Comparison of ENCODE assay signal across 27 cellular contexts in the genomic region with DNA sequence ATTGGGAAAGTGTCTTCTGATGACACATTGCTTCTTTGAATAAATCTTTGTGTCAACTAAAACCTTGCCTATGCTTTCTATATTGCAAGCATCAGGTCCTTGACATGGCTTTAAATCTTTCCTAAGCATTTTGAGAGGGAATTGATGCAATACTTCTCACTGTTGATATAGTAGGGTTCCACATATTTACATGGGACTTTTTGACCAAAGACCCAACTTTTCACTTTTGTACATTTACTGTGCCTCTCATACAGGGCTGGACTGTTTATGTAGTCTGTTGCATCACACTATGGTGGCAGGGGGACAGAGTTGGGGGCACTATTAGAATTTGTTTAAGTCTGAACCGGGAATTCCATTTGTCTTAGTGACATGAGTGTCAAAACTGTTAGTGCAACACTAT.
"Had no signal": no experiment of that assay in that cellular context is flagged by ENCODE, and none has a peak within 500 bp of the region (broad histone marks: within the 10 kb centered on the region; RNA-seq: fewer than 3 reads in every experiment).

No MANE protein-coding gene starts in this region.

- ATAC-seq: stimulated activated effector memory CD8-positive, alpha-beta T cell treated with anti-CD3 and anti-CD28 coated beads, Interleukin-12 subunit alpha, Interleukin-12 subunit beta, amount 100 ng/mL, for 72 hours; stimulated activated memory B cell treated with anti-CD40 and anti-IgM and Interleukin-4, amounts not matched to agents 10 μg/mL and 1 μg/mL and 100 μg/mL, for 72 hours; stimulated activated naive B cell treated with anti-CD40 and anti-IgM and Interleukin-4, amounts not matched to agents 10 μg/mL and 1 μg/mL and 100 μg/mL, for 72 hours; stimulated activated naive CD8-positive, alpha-beta T cell treated with anti-CD3 and anti-CD28 coated beads, Interleukin-15, amount 100 ng/mL, for 72 hours; stimulated activated naive CD8-positive, alpha-beta T cell treated with anti-CD3 and anti-CD28 coated beads, Interleukin-15, Interleukin-2, amounts not matched to agents 100 U/mL and 50 U/mL, for 24 hours; upper lobe of right lung had no signal

- H3K27me3 ChIP-seq: stomach, suprapubic skin, testis, thyroid gland, tibial artery, tibial nerve, transverse colon, upper lobe of left lung, upper lobe of right lung, uterus, vagina had no signal

- H3K4me1 ChIP-seq: stomach, suprapubic skin, testis, thyroid gland, tibial artery, tibial nerve, transverse colon, upper lobe of left lung, upper lobe of right lung, uterus, vagina had no signal

- H3K9me3 ChIP-seq: testis, thoracic aorta, thyroid gland, uterus, vagina had no signal

- FAIRE-seq: urothelium cell line had no signal

- H3K27ac ChIP-seq: stomach, suprapubic skin, testis, thoracic aorta, thyroid gland, tibial artery, tibial nerve, transverse colon, upper lobe of left lung, upper lobe of right lung, uterus, vagina had no signal

- DNase-seq: stimulated activated CD4-positive, alpha-beta T cell treated with anti-CD3 and anti-CD28 coated beads, Interleukin-2, amount 100 ng/mL, for 48 hours; stimulated activated CD4-positive, alpha-beta T cell treated with anti-CD3 and anti-CD28 coated beads, Interleukin-4, amount 100 ng/mL, for 1 hour; stimulated activated CD4-positive, alpha-beta T cell treated with anti-CD3 and anti-CD28 coated beads, Interleukin-4, amount 100 ng/mL, for 24 hours; stimulated activated CD4-positive, alpha-beta T cell treated with anti-CD3 and anti-CD28 coated beads, Interleukin-4, amount 100 ng/mL, for 4 hours; stimulated activated CD8-positive, alpha-beta memory T cell treated with anti-CD3 and anti-CD28 coated beads, Interleukin-4, amount 100 ng/mL, for 48 hours; stimulated activated naive B cell treated with anti-CD40 and anti-IgM and Interleukin-4, amounts not matched to agents 10 μg/mL and 1 μg/mL and 100 μg/mL, for 72 hours; stimulated activated naive CD4-positive, alpha-beta T cell; stimulated activated naive CD4-positive, alpha-beta T cell treated with Interleukin-2 at 50 U/mL for 16 hours; stimulated activated naive CD8-positive, alpha-beta T cell treated with anti-CD3 and anti-CD28 coated beads, Interleukin-15, amount 100 ng/mL, for 72 hours; stimulated activated naive CD8-positive, alpha-beta T cell treated with anti-CD3 and anti-CD28 coated beads, Interleukin-15, Interleukin-2, amounts not matched to agents 100 U/mL and 50 U/mL, for 24 hours; stomach; substantia nigra; testis; thyroid gland; tibial artery; transverse colon; trophoblast cell; upper lobe of left lung; upper lobe of right lung; uterus had no signal

- H3K4me3 ChIP-seq: stomach, suprapubic skin, testis, thoracic aorta, thyroid gland, tibial artery, tibial nerve, transverse colon, upper lobe of left lung, upper lobe of right lung, uterus, vagina had no signal

- H3K36me3 ChIP-seq: stomach, suprapubic skin, thoracic aorta, thyroid gland, transverse colon, upper lobe of left lung, upper lobe of right lung, uterus, vagina had no signal
